1 cellular context compared by ENCODE assay signal in genomic region chr18:48254077-48254602, GRCh38.
A peak's percentile ranks its signal among the peaks of the same experiment; 100 is the strongest.
TF ChIP-seq lines count a peak whose summit lies in the region.

No MANE protein-coding gene starts in this region.

TF ChIP-seq in K562, 482 proteins besides CTCF, POLR2A, EP300 and RAD21 (continued from another document):
- TF ChIP-seq, protein P1, sequence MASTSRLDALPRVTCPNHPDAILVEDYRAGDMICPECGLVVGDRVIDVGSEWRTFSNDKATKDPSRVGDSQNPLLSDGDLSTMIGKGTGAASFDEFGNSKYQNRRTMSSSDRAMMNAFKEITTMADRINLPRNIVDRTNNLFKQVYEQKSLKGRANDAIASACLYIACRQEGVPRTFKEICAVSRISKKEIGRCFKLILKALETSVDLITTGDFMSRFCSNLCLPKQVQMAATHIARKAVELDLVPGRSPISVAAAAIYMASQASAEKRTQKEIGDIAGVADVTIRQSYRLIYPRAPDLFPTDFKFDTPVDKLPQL (IDR thresholded peaks at IDR 0.05; ENCODE audit: extremely low read depth, insufficient read length), result no peak
- TF ChIP-seq L3MBTL2 (IDR thresholded peaks at IDR 0.05), result peak; percentile 72; the same call in 1 of the 2 replicates
